Comparison of ENCODE assay signal across 24 cellular contexts in genomic region chr13:112069727-112070300, GRCh38. TPM values are rescaled to one million over a fixed set of nuclear protein-coding genes. Genes with fewer than 3 reads are reported as not detected.
DNase-seq lines count a peak whose midpoint lies in the region; ATAC-seq and TF ChIP-seq lines count a peak whose summit lies in the region.
"Had no signal": no experiment of that assay in that cellular context is flagged by ENCODE, and none has a peak within 500 bp of the region (broad histone marks: within the 10 kb centered on the region; RNA-seq: fewer than 3 reads in every experiment).

No MANE protein-coding gene starts in this region.

- peaks cover 64% of the 10 kb centered on the region for H3K27me3 Mint-ChIP-seq in T-helper 1 cell treated with Interleukin-12 subunit alpha and Interleukin-12 subunit beta and Interleukin-4 antibody, amounts not matched to agents 30 μg/mL and 1 μg/mL, for 36 hours (ENCODE audit: low read depth)
- H3K27me3 Mint-ChIP-seq in activated naive CD8-positive, alpha-beta T cell treated with anti-CD3 and anti-CD28 coated beads, Interleukin-2, amount 50 U/mL, for 24 hours, result peaks cover 64% of the 10 kb centered on the region
- peaks cover 97% of the 10 kb centered on the region for H3K27me3 Mint-ChIP-seq in nephron progenitor cell (ENCODE audit: low read depth, poor library complexity)

- H3K36me3 Mint-ChIP-seq in T-helper 1 cell treated with Interleukin-12 subunit alpha and Interleukin-12 subunit beta and Interleukin-4 antibody, amounts not matched to agents 30 μg/mL and 1 μg/mL, for 36 hours (ENCODE audit: low read depth), result peaks cover 6% of the 10 kb centered on the region
- peaks cover 13% of the 10 kb centered on the region for H3K36me3 Mint-ChIP-seq in activated naive CD8-positive, alpha-beta T cell treated with anti-CD3 and anti-CD28 coated beads, Interleukin-2, amount 50 U/mL, for 24 hours (ENCODE audit: low read depth)
- H3K36me3 Mint-ChIP-seq in nephron progenitor cell (ENCODE audit: low read depth), result no peaks in the 10 kb centered on the region

- DNase-seq in T-helper 1 cell (no peak), NCI-H1092 (lab: John Stamatoyannopoulos, UW) (peak; percentile 51), nephron progenitor cell (peak; percentile 21), lower lobe of right lung (no peak), cerebellar nuclear complex (lab: John Stamatoyannopoulos, UW) (no peak)
- DNase-seq in activated naive CD8-positive, alpha-beta T cell treated with anti-CD3 and anti-CD28 coated beads, Interleukin-2, amount 50 U/mL, for 24 hours, result no peak
- DNase-seq: activated CD8-positive, alpha-beta memory T cell treated with anti-CD3 and anti-CD28 coated beads, Interleukin-2, amount 50 U/mL, for 48 hours; effector CD8-positive, alpha-beta T cell; Kasumi-1; mesendoderm; NCI-H1417 treated with DMSO at 0.1 percent for 48 hours; NCI-H524 treated with DMSO at 0.1 percent for 48 hours; occipital lobe; OCI-M1; SHP77 treated with DMSO at 0.1 percent for 48 hours; stimulated activated CD4-positive, alpha-beta T cell treated with anti-CD3 and anti-CD28 coated beads, Interleukin-2, amount 100 ng/mL, for 24 hours had no signal

- H3K9me3 ChIP-seq in lower lobe of right lung, result no peaks in the 10 kb centered on the region

- no peak overlapping the region for H3K4me3 Mint-ChIP-seq in T-helper 1 cell treated with Interleukin-12 subunit alpha and Interleukin-12 subunit beta and Interleukin-4 antibody, amounts not matched to agents 30 μg/mL and 1 μg/mL, for 36 hours
- peak overlapping the region; percentile 20 for H3K4me3 Mint-ChIP-seq in activated naive CD8-positive, alpha-beta T cell treated with anti-CD3 and anti-CD28 coated beads, Interleukin-2, amount 50 U/mL, for 24 hours
- no peak overlapping the region for H3K4me3 Mint-ChIP-seq in nephron progenitor cell

- no peak overlapping the region for H3K4me3 ChIP-seq in lower lobe of right lung
- H3K4me3 ChIP-seq: hepatocyte had no signal

- H3K9me3 Mint-ChIP-seq in T-helper 1 cell treated with Interleukin-12 subunit alpha and Interleukin-12 subunit beta and Interleukin-4 antibody, amounts not matched to agents 30 μg/mL and 1 μg/mL, for 36 hours, result peaks cover 14% of the 10 kb centered on the region
- peaks cover 16% of the 10 kb centered on the region for H3K9me3 Mint-ChIP-seq in activated naive CD8-positive, alpha-beta T cell treated with anti-CD3 and anti-CD28 coated beads, Interleukin-2, amount 50 U/mL, for 24 hours
- no peaks in the 10 kb centered on the region for H3K9me3 Mint-ChIP-seq in nephron progenitor cell

- peaks cover 85% of the 10 kb centered on the region for H3K27me3 ChIP-seq in lower lobe of right lung (ENCODE audit: low read depth)

- TF ChIP-seq CTCF in nephron progenitor cell (IDR thresholded peaks at IDR 0.05) (no peak), lower lobe of right lung (IDR thresholded peaks at IDR 0.05) (no peak)

- peaks cover 3% of the 10 kb centered on the region for H3K4me1 ChIP-seq in lower lobe of right lung

- no peaks in the 10 kb centered on the region for H3K36me3 ChIP-seq in lower lobe of right lung

- intact Hi-C loops in lower lobe of right lung (cut with DNase I), result no loop called here

- ATAC-seq in activated naive CD8-positive, alpha-beta T cell treated with anti-CD3 and anti-CD28 coated beads, Interleukin-2, amount 50 U/mL, for 24 hours, result no peak
- ATAC-seq in lower lobe of right lung (no peak), GM21723 (IDR thresholded peaks at IDR 0.05; ENCODE audit: unreplicated experiment) (no peak)
- ATAC-seq: sciatic nerve had no signal

- H3K27ac ChIP-seq in lower lobe of right lung, result no peak overlapping the region
- H3K27ac ChIP-seq: hepatocyte had no signal

- peak overlapping the region; percentile 58 for H3K27ac Mint-ChIP-seq in T-helper 1 cell treated with Interleukin-12 subunit alpha and Interleukin-12 subunit beta and Interleukin-4 antibody, amounts not matched to agents 30 μg/mL and 1 μg/mL, for 36 hours
- H3K27ac Mint-ChIP-seq in activated naive CD8-positive, alpha-beta T cell treated with anti-CD3 and anti-CD28 coated beads, Interleukin-2, amount 50 U/mL, for 24 hours, result no peak overlapping the region
- no peak overlapping the region for H3K27ac Mint-ChIP-seq in nephron progenitor cell
- H3K27ac Mint-ChIP-seq: CD14-positive monocyte had no signal

- H3K4me1 Mint-ChIP-seq in T-helper 1 cell treated with Interleukin-12 subunit alpha and Interleukin-12 subunit beta and Interleukin-4 antibody, amounts not matched to agents 30 μg/mL and 1 μg/mL, for 36 hours (ENCODE audit: low read depth), result peaks cover 7% of the 10 kb centered on the region
- peaks cover 12% of the 10 kb centered on the region for H3K4me1 Mint-ChIP-seq in activated naive CD8-positive, alpha-beta T cell treated with anti-CD3 and anti-CD28 coated beads, Interleukin-2, amount 50 U/mL, for 24 hours
- H3K4me1 Mint-ChIP-seq in nephron progenitor cell, result peaks cover 22% of the 10 kb centered on the region
- H3K4me1 Mint-ChIP-seq: CD14-positive monocyte had no signal

RNA-seq across cellular contexts. Expression of gene SOX1, which starts 2.9 kb away (rescaled TPM):
- not detected for total RNA-seq in lower lobe of right lung
- total RNA-seq: hepatocyte; HT-29; kidney epithelial cell; sciatic nerve; T-helper 2 cell treated with Interferon-gamma antibody and Interleukin-4, amounts not matched to agents 100 ng/mL and 5 ng/mL, for 36 hours had no signal

Comparison
In these comparisons a context has a peak if more than half of its experiments do, and no peak if none do; other contexts are left out.
1. DNase-seq: peak in NCI-H1092 (single experiment) and nephron progenitor cell (single experiment); none in T-helper 1 cell (0 of 5), activated naive CD8-positive, alpha-beta T cell treated with anti-CD3 and anti-CD28 coated beads, Interleukin-2, amount 50 U/mL, for 24 hours (single experiment), lower lobe of right lung (single experiment) and cerebellar nuclear complex (0 of 2).